Comparison of ENCODE assay signal across 1 cellular context in genomic region chr19:2097330-2098327, GRCh38.
TF ChIP-seq lines count a peak whose summit lies in the region.

No MANE protein-coding gene starts in this region.

TF ChIP-seq in GM23338, 12 proteins besides CTCF, POLR2A, EP300 and RAD21 (continued from another document):
- no peak for TF ChIP-seq ZNF462 (CRISPR knock-in tag; IDR thresholded peaks at IDR 0.05)
